23 cellular contexts compared by ENCODE assay signal in genomic region chr1:51071291-51071690, GRCh38. TPM values are rescaled to one million over a fixed set of nuclear protein-coding genes. Genes with fewer than 3 reads are reported as not detected.
A peak's percentile ranks its signal among the peaks of the same experiment; 100 is the strongest.
DNase-seq lines count a peak whose midpoint lies in the region; ATAC-seq and TF ChIP-seq lines count a peak whose summit lies in the region.
"Had no signal": no experiment of that assay in that cellular context is flagged by ENCODE, and none has a peak within 500 bp of the region (broad histone marks: within the 10 kb centered on the region; RNA-seq: fewer than 3 reads in every experiment).

No MANE protein-coding gene starts in this region.

- no peak overlapping the region for H3K4me3 Mint-ChIP-seq in activated CD4-positive, alpha-beta T cell treated with anti-CD3 and anti-CD28 coated beads, Interleukin-2, amount 10 ng/mL, durations not matched to agents 24 days and 14 days
- H3K4me3 Mint-ChIP-seq: CD8-positive, alpha-beta memory T cell; H9 had no signal

- no peak overlapping the region for H3K4me3 ChIP-seq in RWPE2 (ENCODE audit: severe bottlenecking)
- no peak overlapping the region for H3K4me3 ChIP-seq in skeletal muscle satellite cell (ENCODE audit: low read length)

- H3K9ac ChIP-seq in skeletal muscle satellite cell (ENCODE audit: low read depth, low read length), result no peak overlapping the region
- H3K9ac ChIP-seq: KMS-11 had no signal

- peaks cover 21% of the 10 kb centered on the region for H3K27me3 Mint-ChIP-seq in activated CD4-positive, alpha-beta T cell treated with anti-CD3 and anti-CD28 coated beads, Interleukin-2, amount 10 ng/mL, durations not matched to agents 24 days and 14 days

- DNase-seq in activated CD4-positive, alpha-beta T cell treated with anti-CD3 and anti-CD28 coated beads, Interleukin-2, amount 10 ng/mL, durations not matched to agents 24 days and 14 days, result peak; percentile 23
- DNase-seq in activated CD4-positive, alpha-beta T cell treated with anti-CD3 and anti-CD28 coated beads for 48 hours, result no peak
- DNase-seq in RWPE2 (ENCODE audit: low spot score), result no peak
- no peak for DNase-seq in epithelial cell of prostate (ENCODE audit: low read depth, low spot score)
- no peak for DNase-seq in activated naive CD4-positive, alpha-beta T cell treated with anti-CD3 and anti-CD28 coated beads, Interleukin-2, amount 50 U/mL, for 72 hours (ENCODE audit: low spot score in 2 of 2)
- no peak for DNase-seq in cerebellum (ENCODE audit: low spot score)
- DNase-seq: 8988T; AML-193; Calu3; CD8-positive, alpha-beta memory T cell; DMS153; H9; NCI-H1092 treated with DMSO at 0.1 percent for 48 hours; NCI-H1436 treated with DMSO at 0.1 percent for 48 hours; NCI-H1930; NCI-H510A treated with DMSO at 0.1 percent for 48 hours; NCI-H748 treated with DMSO at 0.1 percent for 48 hours had no signal

- H3K36me3 Mint-ChIP-seq in activated CD4-positive, alpha-beta T cell treated with anti-CD3 and anti-CD28 coated beads, Interleukin-2, amount 10 ng/mL, durations not matched to agents 24 days and 14 days (ENCODE audit: low read depth), result no peaks in the 10 kb centered on the region
- no peaks in the 10 kb centered on the region for H3K36me3 Mint-ChIP-seq in activated naive CD4-positive, alpha-beta T cell treated with anti-CD3 and anti-CD28 coated beads, Interleukin-2, amount 50 U/mL, for 72 hours
- H3K36me3 Mint-ChIP-seq: CD8-positive, alpha-beta memory T cell had no signal

- no peaks in the 10 kb centered on the region for H3K9me3 Mint-ChIP-seq in activated CD4-positive, alpha-beta T cell treated with anti-CD3 and anti-CD28 coated beads, Interleukin-2, amount 10 ng/mL, durations not matched to agents 24 days and 14 days
- no peaks in the 10 kb centered on the region for H3K9me3 Mint-ChIP-seq in activated naive CD4-positive, alpha-beta T cell treated with anti-CD3 and anti-CD28 coated beads, Interleukin-2, amount 50 U/mL, for 72 hours
- H3K9me3 Mint-ChIP-seq: CD8-positive, alpha-beta memory T cell had no signal

- H3K9me3 ChIP-seq in RWPE2 (ENCODE audit: severe bottlenecking), result no peaks in the 10 kb centered on the region
- no peaks in the 10 kb centered on the region for H3K9me3 ChIP-seq in skeletal muscle satellite cell (replicated peaks; ENCODE audit: low read length)

- no peaks in the 10 kb centered on the region for H3K4me1 Mint-ChIP-seq in activated CD4-positive, alpha-beta T cell treated with anti-CD3 and anti-CD28 coated beads, Interleukin-2, amount 10 ng/mL, durations not matched to agents 24 days and 14 days
- H3K4me1 Mint-ChIP-seq: CD8-positive, alpha-beta memory T cell had no signal

- H3K36me3 ChIP-seq in RWPE2 (ENCODE audit: low read depth) (no peaks in the 10 kb centered on the region), skeletal muscle satellite cell (ENCODE audit: insufficient read depth, low read length) (no peaks in the 10 kb centered on the region)

- H3K27ac ChIP-seq in RWPE2 (ENCODE audit: poor library complexity, severe bottlenecking) (peak overlapping the region; percentile 63), epithelial cell of prostate (peak overlapping the region; percentile 21)
- H3K27ac ChIP-seq: C4-2B, KMS-11 had no signal

- H3K27me3 ChIP-seq in RWPE2 (ENCODE audit: insufficient read depth, poor library complexity, severe bottlenecking) (no peaks in the 10 kb centered on the region), skeletal muscle satellite cell (ENCODE audit: control insufficient read depth, insufficient read depth, low read length) (no peaks in the 10 kb centered on the region)

- 0 out of 3 replicates have a peak, but pooled peaks have one; percentile 10 for ATAC-seq in RWPE2 (ENCODE audit: low read depth)
- ATAC-seq in activated naive CD4-positive, alpha-beta T cell treated with anti-CD3 and anti-CD28 coated beads, Interleukin-2, amount 50 U/mL, for 72 hours, result no peak
- ATAC-seq in GM19023 (IDR thresholded peaks at IDR 0.05; ENCODE audit: unreplicated experiment), result no peak
- ATAC-seq: Panc1 had no signal

- intact Hi-C loops in activated CD4-positive, alpha-beta T cell treated with anti-CD3 and anti-CD28 coated beads, Interleukin-2, amount 10 ng/mL, durations not matched to agents 24 days and 14 days (cut with micrococcal nuclease), result no loop called here

- no peak overlapping the region for H3K27ac Mint-ChIP-seq in activated CD4-positive, alpha-beta T cell treated with anti-CD3 and anti-CD28 coated beads, Interleukin-2, amount 10 ng/mL, durations not matched to agents 24 days and 14 days
- H3K27ac Mint-ChIP-seq in activated naive CD4-positive, alpha-beta T cell treated with anti-CD3 and anti-CD28 coated beads, Interleukin-2, amount 50 U/mL, for 72 hours, result no peak overlapping the region
- H3K27ac Mint-ChIP-seq: CD8-positive, alpha-beta memory T cell; H9 had no signal

- H3K4me1 ChIP-seq in RWPE2 (ENCODE audit: insufficient read depth, poor library complexity, severe bottlenecking), result peaks cover 22% of the 10 kb centered on the region
- H3K4me1 ChIP-seq in skeletal muscle satellite cell (ENCODE audit: control insufficient read depth, insufficient read depth, low read length), result peaks cover 15% of the 10 kb centered on the region

- peak overlapping the region; percentile 1 for H3K4me2 ChIP-seq in skeletal muscle satellite cell (ENCODE audit: low read length)
- H3K4me2 ChIP-seq: KMS-11 had no signal

- TF ChIP-seq CTCF in RWPE2 (IDR thresholded peaks at IDR 0.05; ENCODE audit: poor library complexity, severe bottlenecking), result no peak

RNA-seq across cellular contexts. Expression of gene C1orf185, which starts 30.7 kb away (rescaled TPM):
- not detected in 2 replicates for total RNA-seq in activated CD4-positive, alpha-beta T cell treated with anti-CD3 and anti-CD28 coated beads, Interleukin-2, amount 10 ng/mL, durations not matched to agents 24 days and 14 days
- total RNA-seq in skeletal muscle satellite cell (2012; rRNA removed), result not detected in 2 replicates
- not detected for total RNA-seq in activated naive CD4-positive, alpha-beta T cell treated with anti-CD3 and anti-CD28 coated beads, Interleukin-2, amount 50 U/mL, for 72 hours
- not detected for total RNA-seq in cerebellum
- total RNA-seq: Calu3; CD8-positive, alpha-beta memory T cell; H9; IMR-90 had no signal
